ENCODE assay signal across 8 cellular contexts in genomic region chr19:52734893-52735661, GRCh38. TPM values are rescaled to one million over a fixed set of nuclear protein-coding genes. Genes with fewer than 3 reads are reported as not detected.
DNase-seq lines count a peak whose midpoint lies in the region; ATAC-seq and TF ChIP-seq lines count a peak whose summit lies in the region.

ZNF611 (minus strand) TSS chr19:52735044; CDS start chr19:52715894, 19,150 bp downstream.

- H3K4me1 ChIP-seq in gastroesophageal sphincter: peaks cover 0 to 35% (median 4%) of the 10 kb centered on the region in 3 donors

- no peak for TF ChIP-seq EP300 in gastroesophageal sphincter (IDR thresholded peaks at IDR 0.05)

- H3K27ac Mint-ChIP-seq in activated naive CD4-positive, alpha-beta T cell treated with anti-CD3 and anti-CD28 coated beads, Interleukin-2, amount 10 ng/mL, durations not matched to agents 7 days and 5 days: peak within 1 kb of the TSS; percentile 94

- H3K27me3 ChIP-seq in gastroesophageal sphincter: no peaks in the 10 kb centered on the region

- H3K9me3 ChIP-seq in gastroesophageal sphincter: no peaks in the 10 kb centered on the region

- H3K36me3 Mint-ChIP-seq in activated naive CD4-positive, alpha-beta T cell treated with anti-CD3 and anti-CD28 coated beads, Interleukin-2, amount 10 ng/mL, durations not matched to agents 7 days and 5 days: peaks cover 33% of the 10 kb centered on the region

- peaks cover 26% of the 10 kb centered on the region for H3K4me1 Mint-ChIP-seq in activated naive CD4-positive, alpha-beta T cell treated with anti-CD3 and anti-CD28 coated beads, Interleukin-2, amount 10 ng/mL, durations not matched to agents 7 days and 5 days

- H3K27ac ChIP-seq in gastroesophageal sphincter: peak within 1 kb of the TSS; percentile 69 to 89 (median 86)

- H3K4me3 Mint-ChIP-seq in activated naive CD4-positive, alpha-beta T cell treated with anti-CD3 and anti-CD28 coated beads, Interleukin-2, amount 10 ng/mL, durations not matched to agents 7 days and 5 days: peak within 1 kb of the TSS; percentile 81

- 5 to 10% methylated on average over 7 to 14 of the region's 38 CpGs for WGBS in gastroesophageal sphincter (ENCODE audit: low coverage in 1 of 2), 2 donors

- no peaks in the 10 kb centered on the region for H3K36me3 ChIP-seq in gastroesophageal sphincter

- peak; percentile 62 to 83 for TF ChIP-seq POLR2A in gastroesophageal sphincter (IDR thresholded peaks at IDR 0.05)

- no peaks in the 10 kb centered on the region for H3K27me3 Mint-ChIP-seq in activated naive CD4-positive, alpha-beta T cell treated with anti-CD3 and anti-CD28 coated beads, Interleukin-2, amount 10 ng/mL, durations not matched to agents 7 days and 5 days

- peaks cover 22% of the 10 kb centered on the region for H3K9me3 Mint-ChIP-seq in activated naive CD4-positive, alpha-beta T cell treated with anti-CD3 and anti-CD28 coated beads, Interleukin-2, amount 10 ng/mL, durations not matched to agents 7 days and 5 days

- peak; percentile 56 for DNase-seq in GM04503 (ENCODE audit: low read depth)
- peak; percentile 78 for DNase-seq in HEK293T (ENCODE audit: extremely low spot score)
- DNase-seq in NAMALWA (ENCODE audit: low spot score): peak; percentile 96
- DNase-seq in SK-N-DZ (ENCODE audit: low spot score): peak; percentile 85
- DNase-seq in activated naive CD4-positive, alpha-beta T cell treated with anti-CD3 and anti-CD28 coated beads, Interleukin-2, amount 10 ng/mL, durations not matched to agents 7 days and 5 days: peak; percentile 99
- peak; percentile 79 for DNase-seq in non-pigmented ciliary epithelial cell (ENCODE audit: low read depth)
- peak; percentile 95 for DNase-seq in superior temporal gyrus (ENCODE audit: extremely low spot score)

- ATAC-seq in gastroesophageal sphincter: peak; percentile 98

- CTCF ChIA-PET in HEK293T (lab: Yijun Ruan, JAX): no interaction called here
- CTCF ChIA-PET in activated naive CD4-positive, alpha-beta T cell treated with anti-CD3 and anti-CD28 coated beads, Interleukin-2, amount 10 ng/mL, durations not matched to agents 7 days and 5 days (lab: Charles Lee): no interaction called here

- peak within 1 kb of the TSS; percentile 62 to 84 for H3K4me3 ChIP-seq in gastroesophageal sphincter

- TF ChIP-seq CTCF in gastroesophageal sphincter (IDR thresholded peaks at IDR 0.05): peak in 3 of 4 experiments; percentile 61 to 83 (median 72)

- POLR2A ChIA-PET in HEK293T (lab: Yijun Ruan, JAX): no interaction called here

TF ChIP-seq in HEK293T, 16 proteins besides CTCF, POLR2A, EP300 and RAD21:
- TF ChIP-seq TARDBP (IDR thresholded peaks at IDR 0.05): no peak
- TF ChIP-seq L3MBTL2 (conservative IDR thresholded peaks at IDR 0.05): 0 out of 2 replicates have a peak, but pooled peaks have one; percentile 8
- TF ChIP-seq LEF1 (IDR thresholded peaks at IDR 0.05; ENCODE audit: borderline replicate concordance): no peak
- peak; percentile 65 for TF ChIP-seq ELF4 (IDR thresholded peaks at IDR 0.05)
TF ChIP-seq in HEK293T: peak in this region for 2.

RNA-seq across cellular contexts. Expression of gene ZNF611, which starts in this region (rescaled TPM):
- polyA plus RNA-seq in SK-N-DZ (2014; cell fraction: cytosol; rRNA removed): 6.5 and 9.1 TPM in 2 replicates
- polyA plus RNA-seq in SK-N-DZ (2014; cell fraction: nucleus; rRNA removed): 4.4 and 5.1 TPM in 2 replicates
- 10 to 100 TPM in 2 of 4 donors, 1 to 10 TPM in 2; 4.8 to 14.6 (median 9.7) TPM for total RNA-seq in gastroesophageal sphincter

Comparison
In these comparisons a context has a peak if more than half of its experiments do, and no peak if none do; other contexts are left out.
1. Peak in every context shown above with its lines: DNase-seq, ATAC-seq, H3K4me3 ChIP-seq and H3K27ac ChIP-seq.